Comparison of ENCODE assay signal across 12 cellular contexts in the genomic region with DNA sequence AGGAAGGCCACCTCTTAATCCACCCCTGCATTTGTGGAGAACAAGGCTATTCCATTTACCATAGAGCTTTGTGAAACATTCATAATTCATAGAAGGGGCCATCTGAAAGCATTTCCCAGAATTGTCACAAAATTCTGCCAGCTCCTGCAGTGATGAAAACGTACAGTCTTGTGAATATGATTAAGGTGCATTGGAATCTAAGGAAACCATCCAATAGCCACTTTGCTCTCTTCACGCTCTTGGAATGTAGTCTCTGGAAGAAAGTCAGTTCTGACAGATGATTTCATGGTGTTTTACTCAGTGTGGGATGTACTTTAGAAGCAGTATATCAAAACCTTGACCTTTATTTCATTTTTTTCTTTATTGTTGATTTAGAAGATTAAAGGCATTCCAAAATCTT.
DNase-seq lines count a peak whose midpoint lies in the region; ATAC-seq and TF ChIP-seq lines count a peak whose summit lies in the region.
"Had no signal": no experiment of that assay in that cellular context is flagged by ENCODE, and none has a peak within 500 bp of the region (broad histone marks: within the 10 kb centered on the region; RNA-seq: fewer than 3 reads in every experiment).

No MANE protein-coding gene starts in this region.

- peak; percentile 78 for DNase-seq in Daoy (ENCODE audit: low read depth)
- peak; percentile 50 for DNase-seq in RWPE1 (ENCODE audit: low spot score)
- peak; percentile 95 for DNase-seq in fibroblast of pulmonary artery (ENCODE audit: low read depth)
- DNase-seq in sigmoid colon: no peak
- no peak for DNase-seq in SHP77 treated with DMSO at 0.1 percent for 48 hours (lab: John Stamatoyannopoulos, UW)
- no peak for DNase-seq in activated CD8-positive, alpha-beta memory T cell treated with anti-CD3 and anti-CD28 coated beads, Interleukin-2, amount 50 U/mL, for 48 hours
- no peak for DNase-seq in thyroid gland
- DNase-seq: activated effector memory CD4-positive, alpha-beta T cell treated with Interleukin-2 at 50 U/mL for 16 hours; CD4-positive, alpha-beta memory T cell; NCI-H2107; pancreas had no signal

- peaks cover 0 to 37% (median 21%) of the 10 kb centered on the region in 4 donors for H3K4me1 ChIP-seq in sigmoid colon
- H3K4me1 ChIP-seq in thyroid gland: no peaks in the 10 kb centered on the region
- H3K4me1 ChIP-seq: pancreas had no signal

- no peaks in the 10 kb centered on the region for H3K9me3 ChIP-seq in sigmoid colon
- H3K9me3 ChIP-seq in thyroid gland: no peaks in the 10 kb centered on the region
- H3K9me3 ChIP-seq: pancreas had no signal

- no peak for TF ChIP-seq POLR2A in sigmoid colon (IDR thresholded peaks at IDR 0.05)
- TF ChIP-seq POLR2A in thyroid gland (IDR thresholded peaks at IDR 0.05): no peak

- CTCF ChIA-PET in RWPE1 (lab: Yijun Ruan, JAX): interaction anchor here (0.7 to 1.8 kb wide), 2 partner anchors 11 to 206 kb away, joined by 4 to 8 read pairs; no protein-coding TSS in a partner anchor

- no peak for TF ChIP-seq CTCF in RWPE1 (conservative IDR thresholded peaks at IDR 0.05; ENCODE audit: low read depth)
- no peak for TF ChIP-seq CTCF in fibroblast of pulmonary artery (IDR thresholded peaks at IDR 0.05; ENCODE audit: low read length, missing control alignments)
- TF ChIP-seq CTCF in sigmoid colon (IDR thresholded peaks at IDR 0.05): no peak
- TF ChIP-seq CTCF in thyroid gland (IDR thresholded peaks at IDR 0.05): no peak

- POLR2A ChIA-PET in RWPE1 (lab: Yijun Ruan, JAX; ENCODE audit: low non-redundant PET): no interaction called here

- no peak overlapping the region for H3K4me3 ChIP-seq in fibroblast of pulmonary artery (replicated peaks; ENCODE audit: low read depth, low read length)
- no peak overlapping the region for H3K4me3 ChIP-seq in sigmoid colon
- no peak overlapping the region for H3K4me3 ChIP-seq in thyroid gland (replicated peaks in 1 of 3)
- H3K4me3 ChIP-seq: pancreas had no signal

- H3K36me3 ChIP-seq in sigmoid colon: no peaks in the 10 kb centered on the region
- no peaks in the 10 kb centered on the region for H3K36me3 ChIP-seq in thyroid gland
- H3K36me3 ChIP-seq: pancreas had no signal

- 64 to 79% methylated on average over 2 of the region's 2 CpGs for WGBS in sigmoid colon, 2 donors
- 57 to 70% methylated on average over 2 of the region's 2 CpGs for WGBS in thyroid gland, 2 donors

- H3K27me3 ChIP-seq in sigmoid colon: no peaks in the 10 kb centered on the region
- H3K27me3 ChIP-seq in thyroid gland: no peaks in the 10 kb centered on the region
- H3K27me3 ChIP-seq: pancreas had no signal

- no peak for ATAC-seq in GM18909 (IDR thresholded peaks at IDR 0.05; ENCODE audit: poor library complexity, unreplicated experiment)

- H3K27ac ChIP-seq in RWPE1 (no peak overlapping the region), sigmoid colon (peak overlapping the region in 3 of 4 donors; percentile 44 to 69 (median 56)), thyroid gland (no peak overlapping the region)
- H3K27ac ChIP-seq: pancreas had no signal

- peak in 2 of 4 donors; percentile 20 to 71 for TF ChIP-seq EP300 in sigmoid colon (IDR thresholded peaks at IDR 0.05)

- intact Hi-C loops in sigmoid colon (cut with DNase I): loop anchor here (10.0 kb wide), 1 partner anchor 185 kb away; no protein-coding TSS in a partner anchor
- intact Hi-C loops in thyroid gland (cut with DNase I): no loop called here

Comparison
In these comparisons a context has a peak if more than half of its experiments do, and no peak if none do; other contexts are left out.
1. DNase-seq: peak in Daoy (single experiment), RWPE1 (single experiment) and fibroblast of pulmonary artery (single experiment); none in sigmoid colon (single experiment), SHP77 treated with DMSO at 0.1 percent for 48 hours (single experiment), activated CD8-positive, alpha-beta memory T cell treated with anti-CD3 and anti-CD28 coated beads, Interleukin-2, amount 50 U/mL, for 48 hours (single experiment) and thyroid gland (0 of 2).
2. H3K27ac ChIP-seq: peak in sigmoid colon (3 of 4); none in RWPE1 (single experiment) and thyroid gland (0 of 3).